8 cellular contexts compared by ENCODE assay signal in the genomic region with DNA sequence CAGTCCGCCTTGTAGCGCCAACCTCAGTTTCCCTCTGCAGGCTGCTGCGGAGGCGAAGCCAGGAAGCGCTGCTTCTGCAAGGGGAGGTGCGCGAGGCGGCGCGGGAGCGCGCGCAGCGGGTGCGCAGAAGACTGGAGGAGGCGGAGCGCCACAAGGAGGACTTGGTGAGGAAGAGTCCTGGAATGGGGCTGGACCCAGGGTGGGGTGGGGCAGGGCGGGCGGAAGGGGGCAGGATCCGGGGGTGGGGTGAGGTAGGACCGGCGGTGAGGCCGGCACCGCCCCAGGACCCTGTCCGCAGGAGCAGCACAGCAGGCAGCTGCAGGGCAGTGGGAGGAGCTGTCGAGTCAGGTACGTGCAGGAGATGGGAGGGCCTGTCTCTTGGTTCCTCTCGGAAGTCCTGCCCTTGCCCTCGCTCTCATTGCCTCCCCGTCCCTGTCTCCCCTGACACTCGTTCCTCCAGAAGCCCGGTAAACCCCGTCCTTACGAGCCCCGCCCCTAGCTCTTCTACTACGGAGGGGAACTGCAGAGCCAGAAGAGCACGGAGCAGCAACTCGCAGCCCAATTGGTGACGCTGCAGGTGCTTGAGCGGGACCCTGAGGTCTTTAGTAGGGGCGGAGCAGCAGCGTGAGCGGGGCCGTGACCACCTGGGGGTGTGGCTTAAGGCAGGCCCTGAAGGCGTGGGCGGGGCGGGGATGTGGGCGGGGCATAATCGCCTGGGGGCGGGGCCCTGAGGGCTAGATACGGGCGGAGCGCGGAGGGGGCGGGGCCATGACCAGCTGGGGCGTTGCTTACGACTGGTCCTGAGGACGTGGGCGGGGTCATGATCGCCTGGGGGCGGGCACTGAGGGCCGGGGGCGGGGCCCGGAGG.
DNase-seq lines count a peak whose midpoint lies in the region; ATAC-seq lines count a peak whose summit lies in the region.
"Not testable (repeated sequence)": the region's sequence is repeated elsewhere in the genome, so short reads cannot be mapped to it uniquely, and the experiment has no call there.

No MANE protein-coding gene starts in this region.

- ATAC-seq in GM19463 (IDR thresholded peaks at IDR 0.05; ENCODE audit: unreplicated experiment): peak; percentile 68

- H3K4me1 ChIP-seq in CD4-positive, alpha-beta memory T cell (ENCODE audit: insufficient read depth, low read length): peaks cover 13% of the 10 kb centered on the region
- not testable (repeated sequence) for H3K4me1 ChIP-seq in ectodermal cell (ENCODE audit: control insufficient read depth, insufficient read depth, low read length)

- peak overlapping the region; percentile 49 for H3K27ac ChIP-seq in CD4-positive, alpha-beta memory T cell (ENCODE audit: low read depth, low read length)
- H3K27ac ChIP-seq in ectodermal cell (ENCODE audit: insufficient read depth, low read depth, low read length, poor library complexity, severe bottlenecking): peak overlapping the region; percentile 60

- DNase-seq in CD4-positive, alpha-beta memory T cell: peak; percentile 95 to 97 (median 96)
- peak; percentile 98 for DNase-seq in HK-2 (ENCODE audit: unreplicated experiment)
- DNase-seq in NCI-H82 treated with DMSO at 0.1 percent for 48 hours (lab: John Stamatoyannopoulos, UW; ENCODE audit: unreplicated experiment): peak; percentile 69
- peak; percentile 97 for DNase-seq in activated CD4-positive, alpha-beta memory T cell treated with anti-CD3 and anti-CD28 coated beads, Interleukin-2, amount 10 ng/mL, durations not matched to agents 7 days and 5 days
- peak; percentile 94 for DNase-seq in lung microvascular endothelial cell (ENCODE audit: low read depth in 2 of 2)
- peak; percentile 96 to 99 (median 98) for DNase-seq in stimulated activated CD4-positive, alpha-beta T cell treated with anti-CD3 and anti-CD28 coated beads, TNF-alpha, amount 100 ng/mL, for 4 hours (ENCODE audit: low read depth in 3 of 3)

- POLR2A ChIA-PET in CD4-positive, alpha-beta memory T cell (lab: Charles Lee; ENCODE audit: partially characterized antibody): interaction anchor here (0.7 to 4.1 kb wide), 11 partner anchors 132 to 274 kb away, joined by 3 to 27 read pairs (median 5); a partner anchor contains a TSS
- POLR2A ChIA-PET in activated CD4-positive, alpha-beta memory T cell treated with anti-CD3 and anti-CD28 coated beads, Interleukin-2, amount 10 ng/mL, durations not matched to agents 7 days and 5 days (lab: Charles Lee): interaction anchor here (0.6 to 1.4 kb wide), 3 partner anchors 39 to 209 kb away, joined by 3 to 4 read pairs (median 3); no protein-coding TSS in a partner anchor

- not testable (repeated sequence) for H3K27me3 ChIP-seq in CD4-positive, alpha-beta memory T cell (ENCODE audit: insufficient read depth, low read length)
- H3K27me3 ChIP-seq in ectodermal cell (ENCODE audit: control insufficient read depth, insufficient read depth, low read length, poor library complexity, severe bottlenecking): peaks cover 22% of the 10 kb centered on the region

- H3K36me3 ChIP-seq in CD4-positive, alpha-beta memory T cell (ENCODE audit: insufficient read depth, low read length); ectodermal cell (ENCODE audit: control insufficient read depth, insufficient read depth, low read length): not testable (repeated sequence)

- H3K9me3 ChIP-seq in CD4-positive, alpha-beta memory T cell (ENCODE audit: control insufficient read depth in 1 of 2, low read length in 2 of 2); ectodermal cell (ENCODE audit: control insufficient read depth, low read length): not testable (repeated sequence)

- peak overlapping the region; percentile 93 to 98 (median 98) for H3K4me3 Mint-ChIP-seq in CD4-positive, alpha-beta memory T cell
- peak overlapping the region; percentile 84 for H3K4me3 Mint-ChIP-seq in activated CD4-positive, alpha-beta memory T cell treated with anti-CD3 and anti-CD28 coated beads, Interleukin-2, amount 10 ng/mL, durations not matched to agents 7 days and 5 days

- H3K27me3 Mint-ChIP-seq in CD4-positive, alpha-beta memory T cell: not testable (repeated sequence)
- peaks cover 14% of the 10 kb centered on the region for H3K27me3 Mint-ChIP-seq in activated CD4-positive, alpha-beta memory T cell treated with anti-CD3 and anti-CD28 coated beads, Interleukin-2, amount 10 ng/mL, durations not matched to agents 7 days and 5 days

- peaks cover 6 to 22% (median 15%) of the 10 kb centered on the region in 4 donors for H3K4me1 Mint-ChIP-seq in CD4-positive, alpha-beta memory T cell
- H3K4me1 Mint-ChIP-seq in activated CD4-positive, alpha-beta memory T cell treated with anti-CD3 and anti-CD28 coated beads, Interleukin-2, amount 10 ng/mL, durations not matched to agents 7 days and 5 days: peaks cover 18% of the 10 kb centered on the region

- H3K36me3 Mint-ChIP-seq in CD4-positive, alpha-beta memory T cell; activated CD4-positive, alpha-beta memory T cell treated with anti-CD3 and anti-CD28 coated beads, Interleukin-2, amount 10 ng/mL, durations not matched to agents 7 days and 5 days (ENCODE audit: low read depth): not testable (repeated sequence)

- H3K27ac Mint-ChIP-seq in CD4-positive, alpha-beta memory T cell: peak overlapping the region; percentile 91 to 100 (median 100)
- H3K27ac Mint-ChIP-seq in activated CD4-positive, alpha-beta memory T cell treated with anti-CD3 and anti-CD28 coated beads, Interleukin-2, amount 10 ng/mL, durations not matched to agents 7 days and 5 days: peak overlapping the region; percentile 95

- H3K9me3 Mint-ChIP-seq in CD4-positive, alpha-beta memory T cell; activated CD4-positive, alpha-beta memory T cell treated with anti-CD3 and anti-CD28 coated beads, Interleukin-2, amount 10 ng/mL, durations not matched to agents 7 days and 5 days: not testable (repeated sequence)

- CTCF ChIA-PET in CD4-positive, alpha-beta memory T cell (lab: Charles Lee; ENCODE audit: partially characterized antibody): interaction anchor here (0.8 kb wide), 1 partner anchor 285 kb away, joined by 3 read pairs; no protein-coding TSS in a partner anchor
- CTCF ChIA-PET in activated CD4-positive, alpha-beta memory T cell treated with anti-CD3 and anti-CD28 coated beads, Interleukin-2, amount 10 ng/mL, durations not matched to agents 7 days and 5 days (lab: Charles Lee): interaction anchor here (0.6 kb wide), 3 partner anchors 36 to 285 kb away, joined by 3 read pairs; no protein-coding TSS in a partner anchor

- peak overlapping the region; percentile 42 to 54 for H3K4me3 ChIP-seq in CD4-positive, alpha-beta memory T cell (ENCODE audit: low read length in 2 of 2)
- H3K4me3 ChIP-seq in ectodermal cell (ENCODE audit: insufficient read depth, low read depth, low read length): peak overlapping the region; percentile 44

- intact Hi-C loops in CD4-positive, alpha-beta memory T cell (cut with micrococcal nuclease): loop anchor here (2.0 to 5.0 kb wide), 2 partner anchors 135 to 382 kb away; a partner anchor contains a TSS

- WGBS in ectodermal cell, 2 experiments: 0 to 1% methylated on average over 53 to 54 of the region's 64 CpGs

Comparison
In these comparisons a context has a peak if more than half of its experiments do, and no peak if none do; other contexts are left out.
1. Peak in every context shown above with its lines: DNase-seq, ATAC-seq, H3K4me3 ChIP-seq and H3K27ac ChIP-seq.